ENCODE assay signal across 1 cellular context in the genomic region with DNA sequence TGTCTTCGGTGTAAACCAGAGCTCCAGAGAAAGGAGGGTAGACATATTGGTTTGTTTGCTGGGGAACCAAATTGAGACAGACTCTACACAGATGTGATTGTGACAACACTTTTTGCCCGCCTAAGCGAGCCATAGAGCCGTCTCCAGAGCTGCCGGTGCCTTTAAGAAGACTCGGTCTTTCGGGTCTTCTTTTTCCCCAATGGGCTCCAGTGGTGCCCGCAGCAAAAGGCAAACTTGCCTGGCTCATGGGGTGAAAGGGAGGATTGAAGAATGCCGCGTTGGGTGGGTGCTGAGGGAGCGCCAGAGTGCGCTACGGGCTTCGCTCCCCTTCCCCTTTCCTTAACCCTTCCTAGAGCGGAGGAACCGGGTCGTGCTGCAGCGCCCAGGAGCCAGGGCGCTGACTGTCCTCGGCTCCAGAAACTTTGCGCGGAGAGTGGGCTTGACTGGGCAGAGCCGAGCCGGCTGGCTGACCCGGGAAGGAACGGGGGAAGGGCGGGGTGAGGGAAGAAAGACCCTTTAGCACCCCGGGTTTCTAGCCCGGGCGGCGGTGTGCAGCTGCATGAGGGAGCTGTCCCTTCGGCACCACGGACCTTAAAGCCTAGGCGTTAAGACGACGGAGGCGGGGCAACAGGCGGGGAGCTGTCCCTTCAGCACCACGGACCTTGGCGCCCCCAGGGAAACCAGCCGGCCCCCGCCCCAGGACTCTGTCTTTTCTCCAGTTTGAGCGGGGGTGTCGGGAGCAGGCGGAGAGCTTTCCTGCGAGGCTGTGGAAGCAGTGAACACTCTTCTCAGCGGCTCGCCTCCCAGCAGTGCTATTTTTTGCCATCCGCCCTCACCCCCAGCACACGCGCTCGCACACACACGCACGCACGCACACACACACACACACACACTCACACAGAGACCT.
TF ChIP-seq lines count a peak whose summit lies in the region.

A gene (plus strand): TSS at position 890 of the 907 bp plus-strand sequence. CDS start 420 bp downstream, outside the sequence.

TF ChIP-seq in GM12878, 131 proteins besides CTCF, POLR2A, EP300 and RAD21 (continued from another document):
- TF ChIP-seq, protein P1, sequence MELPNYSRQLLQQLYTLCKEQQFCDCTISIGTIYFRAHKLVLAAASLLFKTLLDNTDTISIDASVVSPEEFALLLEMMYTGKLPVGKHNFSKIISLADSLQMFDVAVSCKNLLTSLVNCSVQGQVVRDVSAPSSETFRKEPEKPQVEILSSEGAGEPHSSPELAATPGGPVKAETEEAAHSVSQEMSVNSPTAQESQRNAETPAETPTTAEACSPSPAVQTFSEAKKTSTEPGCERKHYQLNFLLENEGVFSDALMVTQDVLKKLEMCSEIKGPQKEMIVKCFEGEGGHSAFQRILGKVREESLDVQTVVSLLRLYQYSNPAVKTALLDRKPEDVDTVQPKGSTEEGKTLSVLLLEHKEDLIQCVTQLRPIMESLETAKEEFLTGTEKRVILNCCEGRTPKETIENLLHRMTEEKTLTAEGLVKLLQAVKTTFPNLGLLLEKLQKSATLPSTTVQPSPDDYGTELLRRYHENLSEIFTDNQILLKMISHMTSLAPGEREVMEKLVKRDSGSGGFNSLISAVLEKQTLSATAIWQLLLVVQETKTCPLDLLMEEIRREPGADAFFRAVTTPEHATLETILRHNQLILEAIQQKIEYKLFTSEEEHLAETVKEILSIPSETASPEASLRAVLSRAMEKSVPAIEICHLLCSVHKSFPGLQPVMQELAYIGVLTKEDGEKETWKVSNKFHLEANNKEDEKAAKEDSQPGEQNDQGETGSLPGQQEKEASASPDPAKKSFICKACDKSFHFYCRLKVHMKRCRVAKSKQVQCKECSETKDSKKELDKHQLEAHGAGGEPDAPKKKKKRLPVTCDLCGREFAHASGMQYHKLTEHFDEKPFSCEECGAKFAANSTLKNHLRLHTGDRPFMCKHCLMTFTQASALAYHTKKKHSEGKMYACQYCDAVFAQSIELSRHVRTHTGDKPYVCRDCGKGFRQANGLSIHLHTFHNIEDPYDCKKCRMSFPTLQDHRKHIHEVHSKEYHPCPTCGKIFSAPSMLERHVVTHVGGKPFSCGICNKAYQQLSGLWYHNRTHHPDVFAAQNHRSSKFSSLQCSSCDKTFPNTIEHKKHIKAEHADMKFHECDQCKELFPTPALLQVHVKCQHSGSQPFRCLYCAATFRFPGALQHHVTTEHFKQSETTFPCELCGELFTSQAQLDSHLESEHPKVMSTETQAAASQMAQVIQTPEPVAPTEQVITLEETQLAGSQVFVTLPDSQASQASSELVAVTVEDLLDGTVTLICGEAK (IDR thresholded peaks at IDR 0.05; ENCODE audit: borderline replicate concordance), result peak; percentile 50; the same call in 1 of the 2 replicates
- TF ChIP-seq ZNF274 (IDR thresholded peaks at IDR 0.05; ENCODE audit: insufficient read depth, insufficient read length) (no peak), SIN3A (IDR thresholded peaks at IDR 0.05; ENCODE audit: low read depth, low read length) (peak; percentile 65; the same call in 1 of the 2 replicates)
